ENCODE assay signal across 9 cellular contexts in the genomic region with DNA sequence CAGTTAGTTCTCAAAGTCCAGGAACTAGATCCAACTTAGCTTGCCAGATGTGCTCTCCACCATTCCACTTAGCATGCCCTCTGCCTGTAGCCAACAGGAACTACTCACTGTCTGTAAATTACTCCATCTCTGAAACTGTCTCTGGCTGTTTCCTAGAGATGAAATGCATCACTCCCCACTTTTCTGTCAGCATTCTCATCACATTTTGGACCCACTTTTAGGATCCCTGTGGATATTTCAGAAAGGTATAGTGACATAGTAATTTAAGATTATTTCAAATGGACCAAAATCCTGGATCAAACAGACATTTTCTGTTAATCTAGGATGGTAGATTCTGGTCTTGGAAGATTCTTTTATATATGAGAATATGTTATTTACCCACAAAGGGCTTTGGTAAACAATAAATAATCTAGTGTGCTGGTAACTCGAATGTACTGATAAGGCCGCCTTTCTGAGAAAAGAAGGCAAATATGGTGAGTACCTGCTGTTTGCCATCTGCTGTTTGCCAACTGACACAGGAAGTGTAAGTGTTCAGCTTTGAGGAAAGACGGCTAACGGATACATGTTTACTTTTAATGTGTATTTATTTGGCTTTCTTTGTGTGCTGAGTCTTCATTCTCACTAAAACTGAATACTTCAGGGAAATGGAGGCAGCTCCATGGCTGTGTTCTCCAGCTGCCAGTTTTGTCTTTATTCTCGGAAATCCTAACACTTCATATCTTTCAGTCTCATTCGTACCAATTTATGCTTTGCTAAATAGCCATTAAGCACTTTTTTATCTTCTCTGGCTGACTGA.
DNase-seq lines count a peak whose midpoint lies in the region; ATAC-seq and TF ChIP-seq lines count a peak whose summit lies in the region.
"Had no signal": no experiment of that assay in that cellular context is flagged by ENCODE, and none has a peak within 500 bp of the region (broad histone marks: within the 10 kb centered on the region; RNA-seq: fewer than 3 reads in every experiment).

No MANE protein-coding gene starts in this region.

- peak; percentile 55 for TF ChIP-seq CTCF in C4-2B (conservative IDR thresholded peaks at IDR 0.05)
- TF ChIP-seq CTCF in RWPE2 (IDR thresholded peaks at IDR 0.05; ENCODE audit: poor library complexity, severe bottlenecking): peak; percentile 16

- H3K4me3 ChIP-seq in RWPE2 (ENCODE audit: severe bottlenecking): no peak overlapping the region

- no peaks in the 10 kb centered on the region for H3K9me3 ChIP-seq in RWPE2 (ENCODE audit: severe bottlenecking)

- H3K4me1 ChIP-seq in RWPE2 (ENCODE audit: insufficient read depth, poor library complexity, severe bottlenecking): no peaks in the 10 kb centered on the region

- H3K27me3 ChIP-seq in RWPE2 (ENCODE audit: insufficient read depth, poor library complexity, severe bottlenecking): no peaks in the 10 kb centered on the region

- peak; percentile 38; the same call in 2 of the 3 replicates for ATAC-seq in RWPE2 (ENCODE audit: low read depth)
- no peak for ATAC-seq in HG02678 (IDR thresholded peaks at IDR 0.05; ENCODE audit: unreplicated experiment)
- no peak for ATAC-seq in HG03139 (IDR thresholded peaks at IDR 0.05; ENCODE audit: unreplicated experiment)

- H3K27ac ChIP-seq in C4-2B (no peak overlapping the region), RWPE2 (ENCODE audit: poor library complexity, severe bottlenecking) (no peak overlapping the region)

- no peaks in the 10 kb centered on the region for H3K36me3 ChIP-seq in RWPE2 (ENCODE audit: low read depth)

- DNase-seq in HT1080 (ENCODE audit: low read depth) (peak; percentile 20), RWPE2 (ENCODE audit: low spot score) (no peak), hepatic stellate cell (ENCODE audit: low spot score) (peak; percentile 7), activated T-cell treated with anti-CD3 and anti-CD28 coated beads for 4 hours (no peak)
- no peak for DNase-seq in stimulated activated naive CD4-positive, alpha-beta T cell treated with Interleukin-2 at 50 U/mL for 16 hours (lab: John Stamatoyannopoulos, UW)
- DNase-seq: activated B cell treated with CpG ODN at 0.5 μM for 24 hours had no signal

Comparison
In these comparisons a context has a peak if more than half of its experiments do, and no peak if none do; other contexts are left out.
1. DNase-seq: peak in HT1080 (single experiment) and hepatic stellate cell (single experiment); none in RWPE2 (single experiment), activated T-cell treated with anti-CD3 and anti-CD28 coated beads for 4 hours (single experiment) and stimulated activated naive CD4-positive, alpha-beta T cell treated with Interleukin-2 at 50 U/mL for 16 hours (single experiment).